ENCODE assay signal across 26 cellular contexts in the genomic region with DNA sequence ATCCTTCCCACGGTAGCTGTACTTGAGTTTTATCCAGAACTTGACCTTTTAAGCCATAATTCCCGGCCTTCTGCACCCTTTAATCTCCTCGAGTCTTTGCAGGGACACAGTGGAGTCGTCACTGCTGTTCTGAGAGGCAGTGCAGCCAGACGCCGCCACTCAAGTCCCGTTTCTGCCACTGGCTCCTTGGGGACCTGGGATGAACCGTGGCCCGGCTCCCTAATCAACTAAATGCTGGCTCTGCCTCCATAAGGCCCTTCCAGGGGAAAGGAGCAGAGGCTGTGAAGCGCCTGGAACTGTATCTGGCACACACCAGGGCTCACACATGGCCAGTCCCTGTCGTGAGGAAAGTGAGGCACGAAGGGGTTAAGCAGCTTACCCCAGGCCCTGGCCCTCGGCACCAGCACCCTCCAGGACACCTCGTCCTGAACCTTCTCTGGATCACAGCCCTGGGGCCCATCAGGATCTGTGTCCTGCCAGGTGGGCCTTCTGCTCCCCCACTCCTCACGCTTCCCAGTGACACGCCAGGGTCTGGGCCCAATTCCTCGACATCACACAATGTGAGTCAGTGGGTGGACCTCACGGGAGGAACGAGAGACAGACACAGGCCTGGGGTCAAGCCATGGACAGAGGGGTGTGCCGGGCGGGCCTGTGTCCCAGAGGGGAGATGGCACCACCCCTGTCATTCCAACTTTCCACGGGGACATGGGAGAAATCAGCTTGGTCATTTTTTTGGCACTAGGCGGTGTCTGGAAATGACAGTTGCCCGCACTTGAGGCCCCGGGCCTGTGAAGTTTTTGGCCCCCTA.
"Had no signal": no experiment of that assay in that cellular context is flagged by ENCODE, and none has a peak within 500 bp of the region (broad histone marks: within the 10 kb centered on the region; RNA-seq: fewer than 3 reads in every experiment).

No MANE protein-coding gene starts in this region.

- DNase-seq: activated B cell treated with CpG ODN at 0.5 μM for 24 hours; activated CD4-positive, alpha-beta T cell treated with anti-CD3 and anti-CD28 coated beads for 4 hours; activated CD4-positive, alpha-beta T cell treated with anti-CD3 and anti-CD28 coated beads, Interleukin-2, amount 50 U/mL, for 48 hours; activated CD8-positive, alpha-beta memory T cell treated with anti-CD3 and anti-CD28 coated beads, Interleukin-2, amount 50 U/mL, for 48 hours; activated gamma-delta T cell; activated T-cell treated with anti-CD3 and anti-CD28 coated beads, Interleukin-2, amount 50 U/mL, for 48 hours; adrenal gland; brain microvascular endothelial cell; colonic mucosa; effector memory CD8-positive, alpha-beta T cell; foreskin melanocyte; immature natural killer cell; kidney glomerular epithelial cell; left ventricle myocardium inferior; mesenchymal stem cell; retina; stimulated activated CD4-positive, alpha-beta T cell treated with anti-CD3 and anti-CD28 coated beads, Interleukin-12 subunit alpha, Interleukin-12 subunit beta, amount 100 ng/mL, for 4 hours; stimulated activated CD4-positive, alpha-beta T cell treated with anti-CD3 and anti-CD28 coated beads, Interleukin-4, amount 100 ng/mL, for 4 hours; stimulated activated naive CD8-positive, alpha-beta T cell treated with anti-CD3 and anti-CD28 coated beads, Interleukin-15, Interleukin-2, amounts not matched to agents 100 U/mL and 50 U/mL, for 24 hours; T1000 had no signal

- ATAC-seq: effector memory CD8-positive, alpha-beta T cell; esophagus mucosa; stimulated activated naive CD8-positive, alpha-beta T cell treated with anti-CD3 and anti-CD28 coated beads, Interleukin-15, Interleukin-2, amounts not matched to agents 100 U/mL and 50 U/mL, for 24 hours had no signal

- H3K27me3 ChIP-seq: adrenal gland, ascending aorta, brain microvascular endothelial cell, colonic mucosa, hepatocyte, upper lobe of left lung had no signal

- H3K9me3 ChIP-seq: adrenal gland, ascending aorta, colonic mucosa, left ventricle myocardium inferior, upper lobe of left lung had no signal

- H3K27ac ChIP-seq: adrenal gland, ascending aorta, brain microvascular endothelial cell, colonic mucosa, dorsolateral prefrontal cortex, hepatocyte, left ventricle myocardium inferior, upper lobe of left lung had no signal

- H3K4me1 ChIP-seq: adrenal gland, ascending aorta, colonic mucosa, left ventricle myocardium inferior, upper lobe of left lung had no signal

- H3K4me3 ChIP-seq: adrenal gland, ascending aorta, colonic mucosa, dorsolateral prefrontal cortex, hepatocyte, left ventricle myocardium inferior, upper lobe of left lung had no signal

- FAIRE-seq: endothelial cell of umbilical vein had no signal

- H3K36me3 ChIP-seq: adrenal gland, ascending aorta, brain microvascular endothelial cell, colonic mucosa, left ventricle myocardium inferior, upper lobe of left lung had no signal
